14 cellular contexts compared by ENCODE assay signal in genomic region chr14:65042731-65043372, GRCh38. TPM values are rescaled to one million over a fixed set of nuclear protein-coding genes. Genes with fewer than 3 reads are reported as not detected.
DNase-seq lines count a peak whose midpoint lies in the region; ATAC-seq and TF ChIP-seq lines count a peak whose summit lies in the region.
"Had no signal": no experiment of that assay in that cellular context is flagged by ENCODE, and none has a peak within 500 bp of the region (broad histone marks: within the 10 kb centered on the region; RNA-seq: fewer than 3 reads in every experiment).

No MANE protein-coding gene starts in this region.

- H3K4me3 Mint-ChIP-seq in CD8-positive, alpha-beta memory T cell, result no peak overlapping the region
- H3K4me3 Mint-ChIP-seq: activated naive CD4-positive, alpha-beta T cell treated with anti-CD3 and anti-CD28 coated beads for 36 hours had no signal

- H3K27me3 ChIP-seq in CD8-positive, alpha-beta memory T cell (ENCODE audit: insufficient read depth, low read length, poor library complexity, severe bottlenecking), result no peaks in the 10 kb centered on the region
- no peaks in the 10 kb centered on the region for H3K27me3 ChIP-seq in breast epithelium
- H3K27me3 ChIP-seq in hepatocyte, result no peaks in the 10 kb centered on the region
- H3K27me3 ChIP-seq: heart left ventricle had no signal

- peak overlapping the region in 4 of 8 donors; percentile 6 to 68 (median 42) for H3K27ac Mint-ChIP-seq in CD8-positive, alpha-beta memory T cell
- H3K27ac Mint-ChIP-seq: activated naive CD4-positive, alpha-beta T cell treated with anti-CD3 and anti-CD28 coated beads for 36 hours had no signal

- no peaks in the 10 kb centered on the region for H3K9me3 ChIP-seq in CD8-positive, alpha-beta memory T cell (ENCODE audit: low read length)
- no peaks in the 10 kb centered on the region for H3K9me3 ChIP-seq in breast epithelium
- H3K9me3 ChIP-seq in hepatocyte (ENCODE audit: low read depth), result no peaks in the 10 kb centered on the region
- H3K9me3 ChIP-seq: heart left ventricle had no signal

- H3K27me3 Mint-ChIP-seq in CD8-positive, alpha-beta memory T cell, result no peaks in the 10 kb centered on the region

- DNase-seq in CD8-positive, alpha-beta memory T cell, result no peak
- DNase-seq in Kasumi-1 (lab: John Stamatoyannopoulos, UW) (peak; percentile 89 to 93), left lobe of liver (ENCODE audit: low spot score) (peak; percentile 33), breast epithelium (ENCODE audit: low spot score in 2 of 2) (no peak), hepatocyte (ENCODE audit: low spot score) (no peak), mucosa of gallbladder (ENCODE audit: low spot score) (no peak), EL (no peak)
- DNase-seq: activated naive CD4-positive, alpha-beta T cell treated with anti-CD3 and anti-CD28 coated beads for 36 hours; dermis blood vessel endothelial cell; heart left ventricle; NCI-H1092 treated with DMSO at 0.1 percent for 48 hours; stimulated activated naive CD8-positive, alpha-beta T cell treated with anti-CD3 and anti-CD28 coated beads, Interleukin-15, Interleukin-2, amounts not matched to agents 100 U/mL and 50 U/mL, for 24 hours had no signal

- intact Hi-C loops in breast epithelium (cut with DNase I; ENCODE audit: low total_unique reads), result no loop called here

- CTCF ChIA-PET in CD8-positive, alpha-beta memory T cell (lab: Charles Lee), result no interaction called here

- TF ChIP-seq POLR2A in breast epithelium (IDR thresholded peaks at IDR 0.05), result no peak

- H3K36me3 ChIP-seq in CD8-positive, alpha-beta memory T cell (ENCODE audit: insufficient read depth, low read length), result peaks cover 7% of the 10 kb centered on the region
- H3K36me3 ChIP-seq in breast epithelium, result no peaks in the 10 kb centered on the region
- no peaks in the 10 kb centered on the region for H3K36me3 ChIP-seq in hepatocyte (replicated peaks; ENCODE audit: insufficient read depth, low read depth)

- H3K79me2 ChIP-seq in hepatocyte, result no peaks in the 10 kb centered on the region

- no peaks in the 10 kb centered on the region for H4K20me1 ChIP-seq in hepatocyte (ENCODE audit: insufficient read depth, poor library complexity, severe bottlenecking)

- WGBS in hepatocyte (ENCODE audit: low lambda C conversion rate, missing lambda C conversion rate), result 86% methylated on average over 8 of the region's 8 CpGs

- H2AFZ ChIP-seq in hepatocyte, result no peak overlapping the region

- ATAC-seq in GM21515 (IDR thresholded peaks at IDR 0.05; ENCODE audit: unreplicated experiment) (peak; percentile 68), left lobe of liver (no peak)
- ATAC-seq: stimulated activated naive CD8-positive, alpha-beta T cell treated with anti-CD3 and anti-CD28 coated beads, Interleukin-15, Interleukin-2, amounts not matched to agents 100 U/mL and 50 U/mL, for 24 hours had no signal

- no peak overlapping the region for H3K4me3 ChIP-seq in CD8-positive, alpha-beta memory T cell (ENCODE audit: low read length)
- H3K4me3 ChIP-seq in breast epithelium, result no peak overlapping the region
- no peak overlapping the region for H3K4me3 ChIP-seq in hepatocyte
- H3K4me3 ChIP-seq: heart left ventricle had no signal

- POLR2A ChIA-PET in CD8-positive, alpha-beta memory T cell (lab: Charles Lee), result no interaction called here

- TF ChIP-seq CTCF in breast epithelium (IDR thresholded peaks at IDR 0.05) (no peak), hepatocyte (IDR thresholded peaks at IDR 0.05; ENCODE audit: poor library complexity) (no peak)

- H3K9me2 ChIP-seq in hepatocyte (replicated peaks; ENCODE audit: insufficient read depth), result no peaks in the 10 kb centered on the region

- H3K4me1 Mint-ChIP-seq in CD8-positive, alpha-beta memory T cell, result peaks cover 7 to 8% (median 7%) of the 10 kb centered on the region in 3 donors

- H3K4me1 ChIP-seq in CD8-positive, alpha-beta memory T cell (ENCODE audit: insufficient read depth, low read length), result no peaks in the 10 kb centered on the region
- H3K4me1 ChIP-seq in breast epithelium (no peaks in the 10 kb centered on the region), hepatocyte (ENCODE audit: insufficient read depth) (no peaks in the 10 kb centered on the region)

- H3K9me3 Mint-ChIP-seq in CD8-positive, alpha-beta memory T cell, result no peaks in the 10 kb centered on the region
- H3K9me3 Mint-ChIP-seq: activated naive CD4-positive, alpha-beta T cell treated with anti-CD3 and anti-CD28 coated beads for 36 hours had no signal

- peak overlapping the region; percentile 51 for H3K27ac ChIP-seq in CD8-positive, alpha-beta memory T cell (ENCODE audit: low read depth, low read length)
- H3K27ac ChIP-seq in breast epithelium, result no peak overlapping the region
- no peak overlapping the region for H3K27ac ChIP-seq in hepatocyte
- H3K27ac ChIP-seq: C4-2B had no signal

- no peak overlapping the region for H3K4me2 ChIP-seq in hepatocyte

- peaks cover 0 to 63% (median 18%) of the 10 kb centered on the region in 3 donors for H3K36me3 Mint-ChIP-seq in CD8-positive, alpha-beta memory T cell

RNA-seq across cellular contexts. Expression of gene FNTB, which starts 56.2 kb away (rescaled TPM):
- 10 to 100 TPM; 14.3 to 14.8 TPM for total RNA-seq in CD8-positive, alpha-beta memory T cell
- polyA plus RNA-seq in CD8-positive, alpha-beta memory T cell, result 8.3 TPM
- total RNA-seq in left lobe of liver, result 9.9 TPM
- 10 to 100 TPM; 15.7 to 22.9 (median 18.9) TPM for total RNA-seq in breast epithelium
- total RNA-seq in hepatocyte, result 11.3 and 18.1 TPM in 2 replicates
- 19.5 and 24.3 TPM in 2 replicates for polyA plus RNA-seq in hepatocyte
- total RNA-seq in mucosa of gallbladder, result 16.7 TPM

RNA-seq across cellular contexts. Expression of gene MAX, which starts 59.5 kb away (rescaled TPM):
- total RNA-seq in CD8-positive, alpha-beta memory T cell, result 100 to 1,000 TPM; 126 to 127 TPM
- 135 TPM for polyA plus RNA-seq in CD8-positive, alpha-beta memory T cell
- total RNA-seq in left lobe of liver, result 32.3 TPM
- total RNA-seq in breast epithelium, result 10 to 100 TPM; 50.5 to 64.1 (median 51.7) TPM
- total RNA-seq in hepatocyte, result 53.5 and 54.3 TPM in 2 replicates
- polyA plus RNA-seq in hepatocyte, result 70.5 and 86.5 TPM in 2 replicates
- 109 TPM for total RNA-seq in mucosa of gallbladder

Comparison
In these comparisons a context has a peak if more than half of its experiments do, and no peak if none do; other contexts are left out.
1. DNase-seq: peak in Kasumi-1 (2 of 2) and left lobe of liver (single experiment); none in CD8-positive, alpha-beta memory T cell (0 of 5), breast epithelium (0 of 2), hepatocyte (single experiment), mucosa of gallbladder (single experiment) and EL (single experiment).